Comparison of ENCODE assay signal across 22 cellular contexts in the genomic region with DNA sequence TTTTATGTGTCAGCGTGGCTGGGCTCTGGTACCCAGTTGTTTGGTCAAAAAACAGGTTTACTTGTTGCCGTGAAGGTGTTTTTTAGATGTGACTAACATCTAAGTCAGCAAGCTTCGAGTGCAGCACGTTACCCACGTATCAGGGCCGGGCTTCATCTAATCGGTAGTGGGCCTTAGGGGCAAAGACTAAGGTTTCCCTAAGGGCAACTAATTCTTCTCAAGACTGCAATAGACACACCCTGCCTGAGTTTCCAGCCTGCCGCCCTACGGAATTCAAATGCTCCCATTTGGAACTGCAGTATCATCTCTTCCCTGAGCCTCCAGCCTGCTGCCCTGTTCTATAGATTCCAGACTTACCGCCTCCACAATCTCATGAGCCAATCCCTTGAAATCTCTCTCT. TPM values are rescaled to one million over a fixed set of nuclear protein-coding genes. Genes with fewer than 3 reads are reported as not detected.
DNase-seq lines count a peak whose midpoint lies in the region; ATAC-seq and TF ChIP-seq lines count a peak whose summit lies in the region.
"Had no signal": no experiment of that assay in that cellular context is flagged by ENCODE, and none has a peak within 500 bp of the region (broad histone marks: within the 10 kb centered on the region; RNA-seq: fewer than 3 reads in every experiment).

No MANE protein-coding gene starts in this region.

- no peaks in the 10 kb centered on the region for H3K27me3 Mint-ChIP-seq in progenitor cell of endocrine pancreas
- H3K27me3 Mint-ChIP-seq: activated CD4-positive, alpha-beta T cell treated with anti-CD3 and anti-CD28 coated beads for 36 hours had no signal

- H3K4me3 ChIP-seq in ACC112 (ENCODE audit: low read depth, low read length) (no peak overlapping the region), Panc1 (ENCODE audit: low read depth in 2 of 2, low read length in 2 of 2) (no peak overlapping the region), esophagus (ENCODE audit: low read depth in 1 of 2, low read length in 2 of 2) (no peak overlapping the region), ovary (no peak overlapping the region), left lung (no peak overlapping the region)
- H3K4me3 ChIP-seq: neural progenitor cell, SJSA1, upper lobe of right lung had no signal

- H3K9me3 Mint-ChIP-seq in progenitor cell of endocrine pancreas (ENCODE audit: low read depth), result no peaks in the 10 kb centered on the region
- H3K9me3 Mint-ChIP-seq: activated naive CD4-positive, alpha-beta T cell treated with anti-CD3 and anti-CD28 coated beads, Interleukin-2, amount 10 ng/mL, durations not matched to agents 7 days and 5 days; CD14-positive monocyte; IgD-negative memory B cell; neural progenitor cell had no signal

- H3K4me1 Mint-ChIP-seq in progenitor cell of endocrine pancreas (ENCODE audit: low read depth), result peaks cover 2% of the 10 kb centered on the region

- no peak for TF ChIP-seq CTCF in Panc1 (IDR thresholded peaks at IDR 0.05)
- TF ChIP-seq CTCF in ovary (IDR thresholded peaks at IDR 0.05), result no peak
- TF ChIP-seq CTCF in left lung (IDR thresholded peaks at IDR 0.05), result no peak
- no peak for TF ChIP-seq CTCF in progenitor cell of endocrine pancreas (IDR thresholded peaks at IDR 0.05; ENCODE audit: unreplicated experiment)

- no peak overlapping the region for H3K27ac Mint-ChIP-seq in progenitor cell of endocrine pancreas
- H3K27ac Mint-ChIP-seq: activated CD4-positive, alpha-beta T cell treated with anti-CD3 and anti-CD28 coated beads for 36 hours; activated naive CD4-positive, alpha-beta T cell treated with anti-CD3 and anti-CD28 coated beads, Interleukin-2, amount 10 ng/mL, durations not matched to agents 7 days and 5 days; CD14-positive monocyte; IgD-negative memory B cell; neural progenitor cell had no signal

- POLR2A ChIA-PET in Panc1 (lab: Charles Lee), result no interaction called here

- peak overlapping the region; percentile 73 for H3K27ac ChIP-seq in ACC112 (ENCODE audit: low read depth, low read length)
- peak overlapping the region; percentile 100 for H3K27ac ChIP-seq in Panc1 (ENCODE audit: low read length)
- peak overlapping the region; percentile 35 to 58 for H3K27ac ChIP-seq in esophagus (ENCODE audit: low read depth in 2 of 2, low read length in 1 of 2)
- H3K27ac ChIP-seq in ovary, result peak overlapping the region; percentile 26 to 98
- no peak overlapping the region for H3K27ac ChIP-seq in left lung
- H3K27ac ChIP-seq: neural progenitor cell, SJSA1, upper lobe of right lung had no signal

- H3K9me3 ChIP-seq in Panc1 (ENCODE audit: control insufficient read depth, insufficient read depth, low read depth, low read length) (no peaks in the 10 kb centered on the region), esophagus (ENCODE audit: control insufficient read depth in 2 of 2, insufficient read depth in 1 of 2, low read depth in 1 of 2, low read length in 1 of 2) (no peaks in the 10 kb centered on the region), ovary (no peaks in the 10 kb centered on the region), left lung (no peaks in the 10 kb centered on the region)
- H3K9me3 ChIP-seq: SJSA1, upper lobe of right lung had no signal

- no peak overlapping the region for H2AFZ ChIP-seq in ACC112 (ENCODE audit: low read length, unreplicated experiment)
- H2AFZ ChIP-seq: neural progenitor cell had no signal

- ATAC-seq in Panc1 (peak; percentile 9), left lung (no peak)
- ATAC-seq: activated CD4-positive, alpha-beta T cell treated with anti-CD3 and anti-CD28 coated beads for 36 hours; upper lobe of right lung had no signal

- DNase-seq in Panc1 (ENCODE audit: low read depth, low spot score), result no peak
- DNase-seq in ovary, result peak in 1 of 5 donors; percentile 38
- no peak for DNase-seq in left lung
- DNase-seq in MV-4-11 (lab: John Stamatoyannopoulos, UW), result no peak
- no peak for DNase-seq in NCI-H187 (lab: John Stamatoyannopoulos, UW)
- DNase-seq in progenitor cell of endocrine pancreas (ENCODE audit: low spot score, unreplicated experiment), result no peak
- DNase-seq: activated CD4-positive, alpha-beta T cell treated with anti-CD3 and anti-CD28 coated beads for 36 hours; activated naive CD4-positive, alpha-beta T cell treated with anti-CD3 and anti-CD28 coated beads, Interleukin-2, amount 10 ng/mL, durations not matched to agents 7 days and 5 days; effector CD8-positive, alpha-beta T cell; NCI-H1417; NCI-H446; OCI-M1; stimulated activated CD4-positive, alpha-beta T cell treated with anti-CD3 and anti-CD28 coated beads, Interleukin-4, amount 100 ng/mL, for 1 hour; stimulated activated naive CD4-positive, alpha-beta T cell treated with Interleukin-2 at 50 U/mL for 16 hours; T-helper 1 cell; upper lobe of right lung had no signal

- TF ChIP-seq EP300 in ovary (IDR thresholded peaks at IDR 0.05), result no peak

- WGBS in esophagus, 2 donors, result 52 to 74% methylated on average over 10 of the region's 10 CpGs
- WGBS in ovary, 3 donors, result 29 to 60% (median 36%) methylated on average over 10 of the region's 10 CpGs

- H3K27me3 ChIP-seq in ACC112 (ENCODE audit: insufficient read depth, low read length), result no peaks in the 10 kb centered on the region
- no peaks in the 10 kb centered on the region for H3K27me3 ChIP-seq in Panc1 (ENCODE audit: control insufficient read depth, insufficient read depth, low read length)
- H3K27me3 ChIP-seq in esophagus (ENCODE audit: control insufficient read depth in 1 of 2, insufficient read depth in 2 of 2, low read length in 2 of 2), result no peaks in the 10 kb centered on the region
- no peaks in the 10 kb centered on the region for H3K27me3 ChIP-seq in ovary
- H3K27me3 ChIP-seq in left lung, result no peaks in the 10 kb centered on the region
- H3K27me3 ChIP-seq: neural progenitor cell, SJSA1, upper lobe of right lung had no signal

- in situ Hi-C loops in Panc1 (cut with HindIII; ENCODE audit: low pct_unique_long_range_greater_than_20kb, low sequenced_read_pairs), result no loop called here

- intact Hi-C loops in Panc1 (cut with micrococcal nuclease; ENCODE audit: unreplicated experiment) (loop anchor here (2.0 kb wide), 1 partner anchor 150 kb away; no protein-coding TSS in a partner anchor), ovary (cut with DNase I) (loop anchor here in 3 of 4 donors (2.0 to 5.0 kb wide), 2 partner anchors 146 to 150 kb away; no protein-coding TSS in a partner anchor), left lung (cut with DNase I) (loop anchor here in 1 of 2 donors (2.0 kb wide), 1 partner anchor 150 kb away; no protein-coding TSS in a partner anchor)

- CTCF ChIA-PET in Panc1 (lab: Charles Lee), result no interaction called here

- no peaks in the 10 kb centered on the region for H3K36me3 Mint-ChIP-seq in progenitor cell of endocrine pancreas (ENCODE audit: insufficient read depth)
- H3K36me3 Mint-ChIP-seq: activated naive CD4-positive, alpha-beta T cell treated with anti-CD3 and anti-CD28 coated beads, Interleukin-2, amount 10 ng/mL, durations not matched to agents 7 days and 5 days; CD14-positive monocyte had no signal

- peaks cover 78% of the 10 kb centered on the region for H3K36me3 ChIP-seq in ACC112 (ENCODE audit: insufficient read depth, low read length)
- peaks cover 24% of the 10 kb centered on the region for H3K36me3 ChIP-seq in Panc1 (ENCODE audit: control insufficient read depth, insufficient read depth, low read length)
- H3K36me3 ChIP-seq in esophagus (ENCODE audit: control insufficient read depth in 2 of 2, insufficient read depth in 2 of 2, low read length in 1 of 2), result peaks cover 2 to 14% of the 10 kb centered on the region in 2 donors
- H3K36me3 ChIP-seq in ovary, result no peaks in the 10 kb centered on the region
- no peaks in the 10 kb centered on the region for H3K36me3 ChIP-seq in left lung
- H3K36me3 ChIP-seq: neural progenitor cell, upper lobe of right lung had no signal

- H3K4me3 Mint-ChIP-seq in progenitor cell of endocrine pancreas (ENCODE audit: low read depth), result no peak overlapping the region
- H3K4me3 Mint-ChIP-seq: activated CD4-positive, alpha-beta T cell treated with anti-CD3 and anti-CD28 coated beads for 36 hours; activated naive CD4-positive, alpha-beta T cell treated with anti-CD3 and anti-CD28 coated beads, Interleukin-2, amount 10 ng/mL, durations not matched to agents 7 days and 5 days; CD14-positive monocyte; neural progenitor cell had no signal

- H3K79me2 ChIP-seq in ACC112 (ENCODE audit: control insufficient read depth, insufficient read depth, low read length, unreplicated experiment), result peaks cover 64% of the 10 kb centered on the region

- H3K4me1 ChIP-seq in ACC112 (ENCODE audit: control insufficient read depth, insufficient read depth, low read length, unreplicated experiment), result peaks cover 55% of the 10 kb centered on the region
- H3K4me1 ChIP-seq in Panc1 (ENCODE audit: control insufficient read depth, insufficient read depth, low read length), result peaks cover 80% of the 10 kb centered on the region
- peaks cover 6 to 17% of the 10 kb centered on the region in 2 donors for H3K4me1 ChIP-seq in esophagus (ENCODE audit: control insufficient read depth in 2 of 2, insufficient read depth in 2 of 2, low read length in 1 of 2)
- H3K4me1 ChIP-seq in ovary (ENCODE audit: insufficient read depth), result peaks cover 27% of the 10 kb centered on the region
- H3K4me1 ChIP-seq in left lung, result peaks cover 7 to 10% of the 10 kb centered on the region in 2 donors
- H3K4me1 ChIP-seq: neural progenitor cell had no signal

- TF ChIP-seq POLR2A in ovary (IDR thresholded peaks at IDR 0.05), result no peak

- no TSS peak for BruUV-seq in Panc1 (replicated peaks; lab: Mats Ljungman, UMichigan)

RNA-seq across cellular contexts. Expression of a gene that starts 27.7 kb away (rescaled TPM):
- 378 TPM for total RNA-seq in Panc1 (2021; ENCODE audit: unreplicated experiment)
- 411 TPM for polyA plus RNA-seq in Panc1 (2012; ENCODE audit: insufficient read length)
- polyA plus RNA-seq in esophagus, result 10 to 100 TPM; 17.6 to 55.5 TPM
- total RNA-seq in ovary, result 1,000 to 10,000 TPM in 1 of 7 donors, 100 to 1,000 TPM in 6; 300 to 1,049 (median 495) TPM
- 100 to 1,000 TPM; 320 to 628 TPM for polyA plus RNA-seq in ovary
- total RNA-seq in left lung, result 10 to 100 TPM; 11.4 to 30.1 TPM
- 2.2 and 3.0 TPM in 2 replicates for total RNA-seq in progenitor cell of endocrine pancreas

RNA-seq across cellular contexts. Expression of a gene that starts 33.8 kb away (rescaled TPM):
- total RNA-seq in Panc1 (2021; ENCODE audit: unreplicated experiment), result 20.0 TPM
- polyA plus RNA-seq in Panc1 (2012; ENCODE audit: insufficient read length), result 24.3 TPM
- 1 to 10 TPM; 6.6 to 8.7 TPM for polyA plus RNA-seq in esophagus
- total RNA-seq in ovary, result 10 to 100 TPM; 12.9 to 32.5 (median 20.3) TPM
- polyA plus RNA-seq in ovary, result 10 to 100 TPM; 12.6 to 27.2 TPM
- total RNA-seq in left lung, result 10 to 100 TPM; 15.7 TPM
- total RNA-seq in progenitor cell of endocrine pancreas, result 24.7 and 27.2 TPM in 2 replicates

RNA-seq across cellular contexts. Expression of a gene that starts 41.6 kb away (rescaled TPM):
- total RNA-seq in Panc1 (2021; ENCODE audit: unreplicated experiment) (32.7 TPM), ovary (10 to 100 TPM; 13.4 to 19.1 (median 17.3) TPM), left lung (10 to 100 TPM; 16.6 to 23.3 TPM), progenitor cell of endocrine pancreas (19.7 and 20.0 TPM in 2 replicates)
- polyA plus RNA-seq in Panc1 (2012; ENCODE audit: insufficient read length), result 24.5 TPM
- polyA plus RNA-seq in esophagus (1 to 10 TPM; 2.3 to 5.3 TPM), ovary (10 to 100 TPM in 1 of 2 donors, 1 to 10 TPM in 1; 7.2 to 10.4 TPM)

Comparison
In these comparisons a context has a peak if more than half of its experiments do, and no peak if none do; other contexts are left out.
1. H3K27ac ChIP-seq: peak in ACC112 (single experiment), Panc1 (single experiment), esophagus (2 of 2) and ovary (2 of 2); none in left lung (0 of 2).
2. RNA of a gene that starts 27.7 kb away (total RNA-seq): 300 to 1,049 TPM in ovary and 378 TPM in Panc1 (single experiment); 11.4 to 30.1 TPM in left lung and 2.2 to 3.0 TPM in progenitor cell of endocrine pancreas; every median in the first group is over 4 times any median in the second.